2 cellular contexts compared by ENCODE assay signal in genomic region chr4:153514688-153515087, GRCh38.
A peak's percentile ranks its signal among the peaks of the same experiment; 100 is the strongest.
TF ChIP-seq lines count a peak whose summit lies in the region.

No MANE protein-coding gene starts in this region.

TF ChIP-seq in Ishikawa, 13 proteins besides CTCF, POLR2A, EP300 and RAD21:
- 0 out of 2 replicates have a peak, but pooled peaks have one; percentile 51 for TF ChIP-seq CEBPB (IDR thresholded peaks at IDR 0.05)

TF ChIP-seq in HepG2, 621 proteins besides CTCF, POLR2A, EP300 and RAD21:
- TF ChIP-seq CEBPB (IDR thresholded peaks at IDR 0.05; ENCODE audit: borderline replicate concordance, low read depth, low read length) = peak; percentile 34; the same call in 1 of the 2 replicates
